21 cellular contexts compared by ENCODE assay signal in the genomic region with DNA sequence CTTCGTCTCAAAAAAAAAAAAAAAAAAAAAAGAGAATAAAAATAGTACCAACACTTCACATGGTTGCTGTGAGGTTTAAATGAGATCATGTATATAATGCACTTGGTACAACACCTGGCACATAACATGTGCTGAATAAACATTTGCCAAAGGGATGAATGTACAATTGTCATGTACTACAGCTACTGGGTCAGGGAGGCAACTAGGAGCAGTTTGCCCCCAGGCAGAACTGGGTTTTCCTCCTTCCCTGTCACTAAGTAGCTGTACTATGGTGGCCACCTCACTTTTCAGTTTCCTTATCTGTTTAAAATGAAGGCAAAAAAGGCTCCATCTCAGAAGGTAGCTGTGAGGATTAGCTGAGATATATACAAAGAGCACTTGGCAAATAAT. TPM values are rescaled to one million over a fixed set of nuclear protein-coding genes. Genes with fewer than 3 reads are reported as not detected.
A peak's percentile ranks its signal among the peaks of the same experiment; 100 is the strongest.
DNase-seq lines count a peak whose midpoint lies in the region; ATAC-seq and TF ChIP-seq lines count a peak whose summit lies in the region.
"Had no signal": no experiment of that assay in that cellular context is flagged by ENCODE, and none has a peak within 500 bp of the region (broad histone marks: within the 10 kb centered on the region; RNA-seq: fewer than 3 reads in every experiment).

No MANE protein-coding gene starts in this region.

- TF ChIP-seq CTCF in CD14-positive monocyte (IDR thresholded peaks at IDR 0.05) = no peak
- TF ChIP-seq CTCF in left ventricle myocardium inferior (IDR thresholded peaks at IDR 0.05; ENCODE audit: borderline replicate concordance) = no peak

- H3K27me3 Mint-ChIP-seq in activated CD4-positive, alpha-beta T cell treated with anti-CD3 and anti-CD28 coated beads for 36 hours = no peaks in the 10 kb centered on the region
- no peaks in the 10 kb centered on the region for H3K27me3 Mint-ChIP-seq in CD14-positive monocyte (ENCODE audit: low read depth in 3 of 3)
- peaks cover 2% of the 10 kb centered on the region for H3K27me3 Mint-ChIP-seq in activated T-helper 1 cell treated with anti-CD3 and anti-CD28 coated beads, Interleukin-12 subunit alpha, Interleukin-12 subunit beta, Interleukin-2, Interleukin-4 antibody, amounts not matched to agents 30 ng/mL and 10 ng/mL and 1 ng/mL, durations not matched to agents 14 hours and 24 hours and 36 hours (ENCODE audit: insufficient read depth)
- H3K27me3 Mint-ChIP-seq: central memory CD8-positive, alpha-beta T cell; progenitor cell of endocrine pancreas had no signal

- intact Hi-C loops in activated CD4-positive, alpha-beta T cell treated with anti-CD3 and anti-CD28 coated beads for 36 hours (cut with DNase I, micrococcal nuclease) = loop anchor here in 1 of 2 experiments (2.0 kb wide), 4 partner anchors 20 to 60 kb away; partner anchors contain the start of gene RNF19B
- intact Hi-C loops in CD14-positive monocyte (cut with micrococcal nuclease) = no loop called here
- intact Hi-C loops in activated T-helper 1 cell treated with anti-CD3 and anti-CD28 coated beads, Interleukin-12 subunit alpha, Interleukin-12 subunit beta, Interleukin-2, Interleukin-4 antibody, amounts not matched to agents 30 ng/mL and 10 ng/mL and 1 ng/mL, durations not matched to agents 14 hours and 24 hours and 36 hours (cut with micrococcal nuclease) = loop anchor here (1.0 to 2.0 kb wide), 4 partner anchors 12 to 102 kb away; partner anchors contain the start of gene RNF19B
- intact Hi-C loops in left ventricle myocardium inferior (cut with micrococcal nuclease) = no loop called here

- no peak for DNase-seq in activated CD4-positive, alpha-beta T cell treated with anti-CD3 and anti-CD28 coated beads for 36 hours
- no peak for DNase-seq in activated CD4-positive, alpha-beta T cell treated with anti-CD3 and anti-CD28 coated beads for 4 hours
- no peak for DNase-seq in CD14-positive monocyte (ENCODE audit: low spot score)
- no peak for DNase-seq in activated T-helper 1 cell treated with anti-CD3 and anti-CD28 coated beads, Interleukin-12 subunit alpha, Interleukin-12 subunit beta, Interleukin-2, Interleukin-4 antibody, amounts not matched to agents 30 ng/mL and 10 ng/mL and 1 ng/mL, durations not matched to agents 14 hours and 24 hours and 36 hours (ENCODE audit: low spot score)
- no peak for DNase-seq in hepatic stellate cell (ENCODE audit: low spot score)
- DNase-seq in left ventricle myocardium inferior = no peak
- no peak for DNase-seq in HEK293T (ENCODE audit: extremely low spot score)
- DNase-seq: amygdala, C1 segment of cervical spinal cord, mesenchymal stem cell, NCI-H1105 treated with DMSO at 0.1 percent for 48 hours, NCI-H2107, NCI-H524, nephron progenitor cell, SJCRH30, small intestine, T1000 had no signal

- no peak overlapping the region for H3K9ac ChIP-seq in mucosa of rectum (ENCODE audit: low read depth in 1 of 2, low read length in 2 of 2)

- peak overlapping the region; percentile 67 for H3K27ac Mint-ChIP-seq in activated CD4-positive, alpha-beta T cell treated with anti-CD3 and anti-CD28 coated beads for 36 hours
- H3K27ac Mint-ChIP-seq in CD14-positive monocyte = peak overlapping the region in 6 of 7 donors; percentile 43 to 88 (median 74)
- H3K27ac Mint-ChIP-seq in activated T-helper 1 cell treated with anti-CD3 and anti-CD28 coated beads, Interleukin-12 subunit alpha, Interleukin-12 subunit beta, Interleukin-2, Interleukin-4 antibody, amounts not matched to agents 30 ng/mL and 10 ng/mL and 1 ng/mL, durations not matched to agents 14 hours and 24 hours and 36 hours = peak overlapping the region; percentile 86
- H3K27ac Mint-ChIP-seq: nephron progenitor cell had no signal

- H3K27me3 ChIP-seq in mucosa of rectum (ENCODE audit: control insufficient read depth in 2 of 2, insufficient read depth in 2 of 2, low read length in 2 of 2) = no peaks in the 10 kb centered on the region
- no peaks in the 10 kb centered on the region for H3K27me3 ChIP-seq in left ventricle myocardium inferior (ENCODE audit: low read depth)
- H3K27me3 ChIP-seq: SJCRH30 had no signal

- POLR2A ChIA-PET in activated CD4-positive, alpha-beta T cell treated with anti-CD3 and anti-CD28 coated beads for 36 hours (lab: Charles Lee) = interaction anchor here (0.9 kb wide), 1 partner anchor 20 kb away, joined by 3 read pairs; no protein-coding TSS in a partner anchor
- POLR2A ChIA-PET in HEK293T (lab: Yijun Ruan, JAX) = interaction anchor here (1.2 kb wide), 1 partner anchor 10 kb away, joined by 3 read pairs; no protein-coding TSS in a partner anchor

- ATAC-seq in activated CD4-positive, alpha-beta T cell treated with anti-CD3 and anti-CD28 coated beads for 36 hours = no peak
- ATAC-seq: A549 had no signal

- peaks cover 75% of the 10 kb centered on the region for H3K36me3 Mint-ChIP-seq in activated CD4-positive, alpha-beta T cell treated with anti-CD3 and anti-CD28 coated beads for 36 hours (ENCODE audit: low read depth)
- peaks cover 61 to 72% of the 10 kb centered on the region in 2 donors for H3K36me3 Mint-ChIP-seq in CD14-positive monocyte
- H3K36me3 Mint-ChIP-seq in activated T-helper 1 cell treated with anti-CD3 and anti-CD28 coated beads, Interleukin-12 subunit alpha, Interleukin-12 subunit beta, Interleukin-2, Interleukin-4 antibody, amounts not matched to agents 30 ng/mL and 10 ng/mL and 1 ng/mL, durations not matched to agents 14 hours and 24 hours and 36 hours (ENCODE audit: low read depth) = peaks cover 53% of the 10 kb centered on the region

- peaks cover 51% of the 10 kb centered on the region for H3K4me1 Mint-ChIP-seq in activated CD4-positive, alpha-beta T cell treated with anti-CD3 and anti-CD28 coated beads for 36 hours
- H3K4me1 Mint-ChIP-seq in CD14-positive monocyte = peaks cover 29% of the 10 kb centered on the region
- peaks cover 63% of the 10 kb centered on the region for H3K4me1 Mint-ChIP-seq in activated T-helper 1 cell treated with anti-CD3 and anti-CD28 coated beads, Interleukin-12 subunit alpha, Interleukin-12 subunit beta, Interleukin-2, Interleukin-4 antibody, amounts not matched to agents 30 ng/mL and 10 ng/mL and 1 ng/mL, durations not matched to agents 14 hours and 24 hours and 36 hours (ENCODE audit: low read depth)

- CTCF ChIA-PET in activated CD4-positive, alpha-beta T cell treated with anti-CD3 and anti-CD28 coated beads for 36 hours (lab: Charles Lee) = interaction anchor here (0.7 to 1.5 kb wide), 9 partner anchors 10 to 250 kb away, joined by 3 to 4 read pairs (median 4); no protein-coding TSS in a partner anchor
- CTCF ChIA-PET in HEK293T (lab: Yijun Ruan, JAX) = no interaction called here

- H3K4me1 ChIP-seq in mucosa of rectum (ENCODE audit: control insufficient read depth in 2 of 2, insufficient read depth in 2 of 2, low read length in 2 of 2) (peaks cover 29 to 32% of the 10 kb centered on the region in 2 donors), left ventricle myocardium inferior (peaks cover 56% of the 10 kb centered on the region)
- H3K4me1 ChIP-seq: A549 had no signal

- H3K36me3 ChIP-seq in mucosa of rectum (ENCODE audit: control insufficient read depth in 2 of 2, insufficient read depth in 2 of 2, low read length in 2 of 2) = peaks cover 18 to 37% of the 10 kb centered on the region in 2 donors
- peaks cover 47% of the 10 kb centered on the region for H3K36me3 ChIP-seq in left ventricle myocardium inferior

- no peak overlapping the region for H3K4me3 Mint-ChIP-seq in activated CD4-positive, alpha-beta T cell treated with anti-CD3 and anti-CD28 coated beads for 36 hours
- H3K4me3 Mint-ChIP-seq in CD14-positive monocyte = no peak overlapping the region
- H3K4me3 Mint-ChIP-seq in activated T-helper 1 cell treated with anti-CD3 and anti-CD28 coated beads, Interleukin-12 subunit alpha, Interleukin-12 subunit beta, Interleukin-2, Interleukin-4 antibody, amounts not matched to agents 30 ng/mL and 10 ng/mL and 1 ng/mL, durations not matched to agents 14 hours and 24 hours and 36 hours = peak overlapping the region; percentile 17
- H3K4me3 Mint-ChIP-seq: central memory CD8-positive, alpha-beta T cell; nephron progenitor cell had no signal

- H3K9me3 Mint-ChIP-seq in activated CD4-positive, alpha-beta T cell treated with anti-CD3 and anti-CD28 coated beads for 36 hours (ENCODE audit: low read depth) = no peaks in the 10 kb centered on the region
- no peaks in the 10 kb centered on the region for H3K9me3 Mint-ChIP-seq in CD14-positive monocyte
- H3K9me3 Mint-ChIP-seq in activated T-helper 1 cell treated with anti-CD3 and anti-CD28 coated beads, Interleukin-12 subunit alpha, Interleukin-12 subunit beta, Interleukin-2, Interleukin-4 antibody, amounts not matched to agents 30 ng/mL and 10 ng/mL and 1 ng/mL, durations not matched to agents 14 hours and 24 hours and 36 hours = no peaks in the 10 kb centered on the region
- H3K9me3 Mint-ChIP-seq: central memory CD8-positive, alpha-beta T cell; nephron progenitor cell had no signal

- H3K9me3 ChIP-seq in mucosa of rectum (ENCODE audit: control insufficient read depth in 2 of 2, low read length in 2 of 2) (no peaks in the 10 kb centered on the region), left ventricle myocardium inferior (replicated peaks) (no peaks in the 10 kb centered on the region)
- H3K9me3 ChIP-seq: A549 had no signal

- H3K4me3 ChIP-seq in mucosa of rectum (ENCODE audit: low read length in 2 of 2) (no peak overlapping the region), left ventricle myocardium inferior (no peak overlapping the region)
- H3K4me3 ChIP-seq: A549, SJCRH30 had no signal

- H3K27ac ChIP-seq in mucosa of rectum (ENCODE audit: low read depth in 2 of 2, low read length in 2 of 2) (peak overlapping the region; percentile 24 to 28), left ventricle myocardium inferior (replicated peaks) (no peak overlapping the region)
- H3K27ac ChIP-seq: A549, SJCRH30 had no signal

TF ChIP-seq in HEK293T, 16 proteins besides CTCF, POLR2A, EP300 and RAD21 (continues in another document):
- TF ChIP-seq BHLHE40 (IDR thresholded peaks at IDR 0.05; ENCODE audit: borderline replicate concordance) = no peak
- no peak for TF ChIP-seq FOXM1 (IDR thresholded peaks at IDR 0.05; ENCODE audit: borderline replicate concordance)
- no peak for TF ChIP-seq LEF1 (IDR thresholded peaks at IDR 0.05; ENCODE audit: borderline replicate concordance)
- TF ChIP-seq TARDBP (IDR thresholded peaks at IDR 0.05) = no peak

RNA-seq across cellular contexts. Expression of gene AK2, which starts 11.5 kb away (rescaled TPM):
- 100 to 1,000 TPM; 386 to 464 TPM for total RNA-seq in activated CD4-positive, alpha-beta T cell treated with anti-CD3 and anti-CD28 coated beads for 36 hours
- 100 to 1,000 TPM; 162 to 180 TPM for polyA plus RNA-seq in CD14-positive monocyte
- 387 and 400 TPM in 2 replicates for total RNA-seq in activated T-helper 1 cell treated with anti-CD3 and anti-CD28 coated beads, Interleukin-12 subunit alpha, Interleukin-12 subunit beta, Interleukin-2, Interleukin-4 antibody, amounts not matched to agents 30 ng/mL and 10 ng/mL and 1 ng/mL, durations not matched to agents 14 hours and 24 hours and 36 hours
- total RNA-seq in left ventricle myocardium inferior = 121 TPM

RNA-seq across cellular contexts. Expression of gene AZIN2, which starts 55.8 kb away (rescaled TPM):
- total RNA-seq in activated CD4-positive, alpha-beta T cell treated with anti-CD3 and anti-CD28 coated beads for 36 hours = 1 to 10 TPM in 1 of 2 experiments, under 1 TPM in 1; 0.98 to 2.1 TPM
- under 1 TPM in 1 of 2 donors, not detected in 1; 0.89 TPM for polyA plus RNA-seq in CD14-positive monocyte
- total RNA-seq in activated T-helper 1 cell treated with anti-CD3 and anti-CD28 coated beads, Interleukin-12 subunit alpha, Interleukin-12 subunit beta, Interleukin-2, Interleukin-4 antibody, amounts not matched to agents 30 ng/mL and 10 ng/mL and 1 ng/mL, durations not matched to agents 14 hours and 24 hours and 36 hours = 1.1 and 1.4 TPM in 2 replicates
- 2.8 TPM for total RNA-seq in left ventricle myocardium inferior
